Comparison of ENCODE assay signal across 2 cellular contexts in the genomic region with DNA sequence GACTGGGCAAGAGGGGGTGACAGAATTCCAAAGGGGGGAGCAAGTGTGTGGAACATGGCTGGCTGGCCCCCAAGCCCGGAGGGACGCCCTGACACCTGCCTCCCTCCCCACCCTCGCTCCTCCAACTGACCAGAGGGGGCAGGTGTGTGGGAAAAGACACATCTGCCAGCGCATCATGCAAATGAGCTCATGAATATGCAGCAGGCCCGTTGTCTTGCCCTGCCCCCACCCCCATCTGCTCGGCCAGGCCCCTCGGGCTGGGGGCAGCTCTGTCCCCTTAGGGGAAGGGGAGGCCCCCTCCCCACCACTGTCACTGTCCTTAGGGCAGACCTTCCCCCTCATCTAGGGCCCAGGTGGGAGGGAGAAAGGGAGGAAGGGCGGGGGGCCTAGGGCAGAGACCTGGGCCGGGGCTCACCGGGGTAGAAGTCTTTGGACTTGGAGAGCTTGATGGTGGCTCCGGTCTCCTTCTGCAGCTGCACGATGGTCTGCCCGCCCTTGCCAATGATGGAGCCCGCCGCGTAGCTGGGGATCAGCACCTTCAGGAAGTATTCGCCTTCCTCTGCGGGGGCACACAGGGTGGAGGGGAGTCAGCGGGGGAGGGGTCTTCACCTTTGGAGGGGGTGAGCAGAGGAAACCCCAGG.
TF ChIP-seq lines count a peak whose summit lies in the region.

No MANE protein-coding gene starts in this region.

TF ChIP-seq in SK-N-SH, 30 proteins besides CTCF, POLR2A, EP300 and RAD21 (continued from another document):
- TF ChIP-seq EZH2phosphoT487 (IDR thresholded peaks at IDR 0.05; ENCODE audit: borderline replicate concordance, low read depth) (no peak), NFIC (IDR thresholded peaks at IDR 0.05; ENCODE audit: borderline replicate concordance) (no peak), YY1 (IDR thresholded peaks at IDR 0.05; ENCODE audit: low read depth) (no peak), POLR2AphosphoS5 (IDR thresholded peaks at IDR 0.05; ENCODE audit: low read depth, low read length) (no peak), CHD2 (IDR thresholded peaks at IDR 0.05; ENCODE audit: low read length, partially characterized antibody) (no peak)

TF ChIP-seq in SK-N-SH treated with all-trans-retinoic acid at 6 μM for 48 hours, 23 proteins besides CTCF, POLR2A, EP300 and RAD21 (continued from another document):
- TF ChIP-seq, protein P1, sequence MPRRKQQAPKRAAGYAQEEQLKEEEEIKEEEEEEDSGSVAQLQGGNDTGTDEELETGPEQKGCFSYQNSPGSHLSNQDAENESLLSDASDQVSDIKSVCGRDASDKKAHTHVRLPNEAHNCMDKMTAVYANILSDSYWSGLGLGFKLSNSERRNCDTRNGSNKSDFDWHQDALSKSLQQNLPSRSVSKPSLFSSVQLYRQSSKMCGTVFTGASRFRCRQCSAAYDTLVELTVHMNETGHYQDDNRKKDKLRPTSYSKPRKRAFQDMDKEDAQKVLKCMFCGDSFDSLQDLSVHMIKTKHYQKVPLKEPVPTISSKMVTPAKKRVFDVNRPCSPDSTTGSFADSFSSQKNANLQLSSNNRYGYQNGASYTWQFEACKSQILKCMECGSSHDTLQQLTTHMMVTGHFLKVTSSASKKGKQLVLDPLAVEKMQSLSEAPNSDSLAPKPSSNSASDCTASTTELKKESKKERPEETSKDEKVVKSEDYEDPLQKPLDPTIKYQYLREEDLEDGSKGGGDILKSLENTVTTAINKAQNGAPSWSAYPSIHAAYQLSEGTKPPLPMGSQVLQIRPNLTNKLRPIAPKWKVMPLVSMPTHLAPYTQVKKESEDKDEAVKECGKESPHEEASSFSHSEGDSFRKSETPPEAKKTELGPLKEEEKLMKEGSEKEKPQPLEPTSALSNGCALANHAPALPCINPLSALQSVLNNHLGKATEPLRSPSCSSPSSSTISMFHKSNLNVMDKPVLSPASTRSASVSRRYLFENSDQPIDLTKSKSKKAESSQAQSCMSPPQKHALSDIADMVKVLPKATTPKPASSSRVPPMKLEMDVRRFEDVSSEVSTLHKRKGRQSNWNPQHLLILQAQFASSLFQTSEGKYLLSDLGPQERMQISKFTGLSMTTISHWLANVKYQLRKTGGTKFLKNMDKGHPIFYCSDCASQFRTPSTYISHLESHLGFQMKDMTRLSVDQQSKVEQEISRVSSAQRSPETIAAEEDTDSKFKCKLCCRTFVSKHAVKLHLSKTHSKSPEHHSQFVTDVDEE (CRISPR knock-in tag; IDR thresholded peaks at IDR 0.05): no peak
- TF ChIP-seq, protein P2, sequence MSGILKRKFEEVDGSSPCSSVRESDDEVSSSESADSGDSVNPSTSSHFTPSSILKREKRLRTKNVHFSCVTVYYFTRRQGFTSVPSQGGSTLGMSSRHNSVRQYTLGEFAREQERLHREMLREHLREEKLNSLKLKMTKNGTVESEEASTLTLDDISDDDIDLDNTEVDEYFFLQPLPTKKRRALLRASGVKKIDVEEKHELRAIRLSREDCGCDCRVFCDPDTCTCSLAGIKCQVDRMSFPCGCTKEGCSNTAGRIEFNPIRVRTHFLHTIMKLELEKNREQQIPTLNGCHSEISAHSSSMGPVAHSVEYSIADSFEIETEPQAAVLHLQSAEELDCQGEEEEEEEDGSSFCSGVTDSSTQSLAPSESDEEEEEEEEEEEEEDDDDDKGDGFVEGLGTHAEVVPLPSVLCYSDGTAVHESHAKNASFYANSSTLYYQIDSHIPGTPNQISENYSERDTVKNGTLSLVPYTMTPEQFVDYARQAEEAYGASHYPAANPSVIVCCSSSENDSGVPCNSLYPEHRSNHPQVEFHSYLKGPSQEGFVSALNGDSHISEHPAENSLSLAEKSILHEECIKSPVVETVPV (CRISPR knock-in tag; IDR thresholded peaks at IDR 0.05): no peak
- TF ChIP-seq OSR1 (CRISPR knock-in tag; IDR thresholded peaks at IDR 0.05) (no peak), BACH2 (CRISPR knock-in tag; IDR thresholded peaks at IDR 0.05; ENCODE audit: borderline replicate concordance) (no peak), ZC3H10 (CRISPR knock-in tag; IDR thresholded peaks at IDR 0.05) (no peak)
- TF ChIP-seq, protein P3, sequence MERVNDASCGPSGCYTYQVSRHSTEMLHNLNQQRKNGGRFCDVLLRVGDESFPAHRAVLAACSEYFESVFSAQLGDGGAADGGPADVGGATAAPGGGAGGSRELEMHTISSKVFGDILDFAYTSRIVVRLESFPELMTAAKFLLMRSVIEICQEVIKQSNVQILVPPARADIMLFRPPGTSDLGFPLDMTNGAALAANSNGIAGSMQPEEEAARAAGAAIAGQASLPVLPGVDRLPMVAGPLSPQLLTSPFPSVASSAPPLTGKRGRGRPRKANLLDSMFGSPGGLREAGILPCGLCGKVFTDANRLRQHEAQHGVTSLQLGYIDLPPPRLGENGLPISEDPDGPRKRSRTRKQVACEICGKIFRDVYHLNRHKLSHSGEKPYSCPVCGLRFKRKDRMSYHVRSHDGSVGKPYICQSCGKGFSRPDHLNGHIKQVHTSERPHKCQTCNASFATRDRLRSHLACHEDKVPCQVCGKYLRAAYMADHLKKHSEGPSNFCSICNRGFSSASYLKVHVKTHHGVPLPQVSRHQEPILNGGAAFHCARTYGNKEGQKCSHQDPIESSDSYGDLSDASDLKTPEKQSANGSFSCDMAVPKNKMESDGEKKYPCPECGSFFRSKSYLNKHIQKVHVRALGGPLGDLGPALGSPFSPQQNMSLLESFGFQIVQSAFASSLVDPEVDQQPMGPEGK (CRISPR knock-in tag; IDR thresholded peaks at IDR 0.05; ENCODE audit: borderline replicate concordance): no peak
TF ChIP-seq in SK-N-SH treated with all-trans-retinoic acid at 6 μM for 48 hours: peak in this region for 0.
